In genomic region chrX:84907324-84907946, GRCh38 we compare ENCODE assay signal across 8 cellular contexts.
DNase-seq lines count a peak whose midpoint lies in the region; ATAC-seq and TF ChIP-seq lines count a peak whose summit lies in the region.

No MANE protein-coding gene starts in this region.

- TF ChIP-seq POLR2A in NB4 (IDR thresholded peaks at IDR 0.05; ENCODE audit: extremely low read depth, insufficient read length), result no peak

- H3K27me3 ChIP-seq in dorsolateral prefrontal cortex (peaks cover 0 to 73% (median 10%) of the 10 kb centered on the region in 45 donors), brain microvascular endothelial cell (replicated peaks) (no peaks in the 10 kb centered on the region)

- no peaks in the 10 kb centered on the region for H3K9me3 ChIP-seq in T-helper 17 cell (ENCODE audit: control insufficient read depth, low read length, poor library complexity, severe bottlenecking)

- intact Hi-C loops in dorsolateral prefrontal cortex (cut with DNase I), result loop anchor here in 1 of 2 donors (5.0 kb wide), 1 partner anchor 180 kb away; no protein-coding TSS in a partner anchor

- no peak overlapping the region for H3K27ac ChIP-seq in dorsolateral prefrontal cortex
- no peak overlapping the region for H3K27ac ChIP-seq in brain microvascular endothelial cell

- ATAC-seq in omental fat pad (ENCODE audit: low FRiP score), result peak; percentile 64
- no peak for ATAC-seq in T-helper 17 cell
- no peak for ATAC-seq in GM18498 (IDR thresholded peaks at IDR 0.05; ENCODE audit: unreplicated experiment)

- TF ChIP-seq CTCF in NB4 (IDR thresholded peaks at IDR 0.05; ENCODE audit: low read depth, low read length) (no peak), dorsolateral prefrontal cortex (IDR thresholded peaks at IDR 0.05 in 54 of 56, conservative IDR thresholded peaks at IDR 0.05 in 2 of 56; ENCODE audit: low read depth in 1 of 56, partially characterized antibody in 56 of 56) (peak in 42 of 56 donors; percentile 9 to 65 (median 34)), omental fat pad (IDR thresholded peaks at IDR 0.05) (no peak), brain microvascular endothelial cell (IDR thresholded peaks at IDR 0.05; ENCODE audit: low read depth, low read length, missing control alignments) (no peak)

- no peaks in the 10 kb centered on the region for H3K27me3 Mint-ChIP-seq in T-helper 17 cell

- no peak overlapping the region for H3K4me3 Mint-ChIP-seq in T-helper 17 cell

- DNase-seq in EL (peak; percentile 1), NB4 (ENCODE audit: low read depth) (peak; percentile 0), dorsolateral prefrontal cortex (no peak), omental fat pad (ENCODE audit: low spot score) (no peak), T-helper 17 cell (no peak), KG1 (lab: John Stamatoyannopoulos, UW) (no peak), brain microvascular endothelial cell (no peak)

- peaks cover 2% of the 10 kb centered on the region for H3K36me3 Mint-ChIP-seq in T-helper 17 cell (ENCODE audit: low read depth)

- no peak overlapping the region for H3K27ac Mint-ChIP-seq in T-helper 17 cell

- no peaks in the 10 kb centered on the region for H3K4me1 Mint-ChIP-seq in T-helper 17 cell

- in situ Hi-C loops in brain microvascular endothelial cell (cut with HindIII; ENCODE audit: low pct_ligation_motif_present, low sequenced_read_pairs), result no loop called here

- H3K4me3 ChIP-seq in NB4 (ENCODE audit: low read depth, low read length), result no peak overlapping the region
- no peak overlapping the region for H3K4me3 ChIP-seq in dorsolateral prefrontal cortex
- H3K4me3 ChIP-seq in brain microvascular endothelial cell (ENCODE audit: low read depth, low read length), result no peak overlapping the region

- no peaks in the 10 kb centered on the region for H3K36me3 ChIP-seq in brain microvascular endothelial cell (replicated peaks)

Comparison
In these comparisons a context has a peak if more than half of its experiments do, and no peak if none do; other contexts are left out.
1. DNase-seq: peak in EL (single experiment) and NB4 (single experiment); none in dorsolateral prefrontal cortex (0 of 10), omental fat pad (single experiment), T-helper 17 cell (0 of 3), KG1 (single experiment) and brain microvascular endothelial cell (single experiment).
2. CTCF ChIP-seq: peak in dorsolateral prefrontal cortex (42 of 56); none in NB4 (single experiment), omental fat pad (0 of 3) and brain microvascular endothelial cell (single experiment).